In genomic region chr1:8006037-8006963, GRCh38 we compare ENCODE assay signal across 9 cellular contexts. TPM values are rescaled to one million over a fixed set of nuclear protein-coding genes. Genes with fewer than 3 reads are reported as not detected.
A peak's percentile ranks its signal among the peaks of the same experiment; 100 is the strongest.
DNase-seq lines count a peak whose midpoint lies in the region; ATAC-seq lines count a peak whose summit lies in the region.
"Had no signal": no experiment of that assay in that cellular context is flagged by ENCODE, and none has a peak within 500 bp of the region (broad histone marks: within the 10 kb centered on the region; RNA-seq: fewer than 3 reads in every experiment).

No MANE protein-coding gene starts in this region.

- 94% methylated on average over 12 of the region's 12 CpGs for WGBS in right cardiac atrium

- DNase-seq in right cardiac atrium (no peak), cardiac septum (ENCODE audit: low spot score) (no peak), SJSA1 (ENCODE audit: low read depth in 1 of 2, low spot score in 2 of 2) (no peak), left kidney (ENCODE audit: low read depth, low spot score) (peak; percentile 78), occipital lobe (lab: John Stamatoyannopoulos, UW) (no peak), RKO (ENCODE audit: low spot score) (no peak), NCI-H2107 (lab: John Stamatoyannopoulos, UW) (no peak)
- DNase-seq: ACHN had no signal

- H3K9me3 ChIP-seq in right cardiac atrium (ENCODE audit: control insufficient read depth, low read length) (no peaks in the 10 kb centered on the region), SJSA1 (replicated peaks) (no peaks in the 10 kb centered on the region)

- H3K27me3 ChIP-seq in right cardiac atrium (ENCODE audit: control insufficient read depth, insufficient read depth) (no peaks in the 10 kb centered on the region), SJSA1 (replicated peaks) (no peaks in the 10 kb centered on the region)

- H3K4me1 ChIP-seq in right cardiac atrium (ENCODE audit: control insufficient read depth, insufficient read depth, low read length) = peaks cover 16% of the 10 kb centered on the region
- peaks cover 33% of the 10 kb centered on the region for H3K4me1 ChIP-seq in SJSA1 (replicated peaks)

- intact Hi-C loops in right cardiac atrium (cut with DNase I) = no loop called here
- intact Hi-C loops in cardiac septum (cut with DNase I) = loop anchor here (10.0 kb wide), 1 partner anchor 719 kb away; no protein-coding TSS in a partner anchor

- H3K4me3 ChIP-seq in right cardiac atrium (ENCODE audit: low read length) = no peak overlapping the region
- H3K4me3 ChIP-seq in SJSA1 = no peak overlapping the region

- peaks cover 23% of the 10 kb centered on the region for H3K36me3 ChIP-seq in SJSA1

- peak overlapping the region; percentile 96 for H3K27ac ChIP-seq in right cardiac atrium (ENCODE audit: low read length)
- peak overlapping the region; percentile 81 for H3K27ac ChIP-seq in SJSA1

- ATAC-seq in right cardiac atrium (no peak), GM18868 (IDR thresholded peaks at IDR 0.05; ENCODE audit: unreplicated experiment) (no peak)

RNA-seq across cellular contexts. Expression of gene ERRFI1, which starts 19.8 kb away (rescaled TPM):
- total RNA-seq in right cardiac atrium (10 to 100 TPM in 3 of 4 donors, 1 to 10 TPM in 1; 9.8 to 16.9 (median 15.0) TPM), cardiac septum (8.2 TPM), occipital lobe (19.7 TPM)
- polyA plus RNA-seq in right cardiac atrium = 12.8 TPM
- total RNA-seq in SJSA1 (2014; rRNA removed; shearing (Covaris generic)) = 18.4 and 21.7 TPM in 2 replicates

RNA-seq across cellular contexts. Expression of gene PARK7, which starts 44.8 kb away (rescaled TPM):
- total RNA-seq in right cardiac atrium (100 to 1,000 TPM; 302 to 323 (median 314) TPM), cardiac septum (316 TPM), occipital lobe (112 TPM)
- 501 TPM for polyA plus RNA-seq in right cardiac atrium
- total RNA-seq in SJSA1 (2014; rRNA removed; shearing (Covaris generic)) = 436 and 479 TPM in 2 replicates
